ENCODE assay signal across 1 cellular context in genomic region chr3:62632510-62633294, GRCh38.
TF ChIP-seq lines count a peak whose summit lies in the region.

No MANE protein-coding gene starts in this region.

TF ChIP-seq in HepG2, 621 proteins besides CTCF, POLR2A, EP300 and RAD21 (continued from another document):
- no peak for TF ChIP-seq ZNF556 (CRISPR knock-in tag; IDR thresholded peaks at IDR 0.05; ENCODE audit: borderline replicate concordance)
- no peak for TF ChIP-seq CERS6 (CRISPR knock-in tag; IDR thresholded peaks at IDR 0.05)
